Comparison of ENCODE assay signal across 1 cellular context in genomic region chr12:113259499-113259953, GRCh38.
TF ChIP-seq lines count a peak whose summit lies in the region.

No MANE protein-coding gene starts in this region.

TF ChIP-seq in GM23338, 12 proteins besides CTCF, POLR2A, EP300 and RAD21 (continued from another document):
- no peak for TF ChIP-seq REST (IDR thresholded peaks at IDR 0.05; ENCODE audit: unreplicated experiment)
- no peak for TF ChIP-seq JUNB (IDR thresholded peaks at IDR 0.05; ENCODE audit: unreplicated experiment)
- TF ChIP-seq ZNF114 (CRISPR knock-in tag; IDR thresholded peaks at IDR 0.05): no peak
- TF ChIP-seq ZNF331 (CRISPR knock-in tag; IDR thresholded peaks at IDR 0.05; ENCODE audit: low read depth): no peak
- TF ChIP-seq STAT1 (IDR thresholded peaks at IDR 0.05; ENCODE audit: unreplicated experiment): no peak
- TF ChIP-seq ETS1 (IDR thresholded peaks at IDR 0.05): no peak
- no peak for TF ChIP-seq POLR2AphosphoS5 (IDR thresholded peaks at IDR 0.05; ENCODE audit: low read depth)
TF ChIP-seq in GM23338: peak in this region for 0.
